8 cellular contexts compared by ENCODE assay signal in genomic region chr7:128104109-128104742, GRCh38.
A peak's percentile ranks its signal among the peaks of the same experiment; 100 is the strongest.
DNase-seq lines count a peak whose midpoint lies in the region; ATAC-seq and TF ChIP-seq lines count a peak whose summit lies in the region.

No MANE protein-coding gene starts in this region.

- intact Hi-C loops in CD4-positive, alpha-beta memory T cell (cut with micrococcal nuclease): no loop called here
- intact Hi-C loops in psoas muscle (cut with DNase I): no loop called here

- H3K9me3 ChIP-seq in CD4-positive, alpha-beta memory T cell (ENCODE audit: control insufficient read depth in 1 of 2, low read length in 2 of 2): no peaks in the 10 kb centered on the region
- H3K9me3 ChIP-seq in T-helper 17 cell (ENCODE audit: control insufficient read depth, low read length, poor library complexity, severe bottlenecking) (no peaks in the 10 kb centered on the region), psoas muscle (no peaks in the 10 kb centered on the region)

- CTCF ChIA-PET in CD4-positive, alpha-beta memory T cell (lab: Charles Lee; ENCODE audit: partially characterized antibody): interaction anchor here (0.9 to 2.0 kb wide), 3 partner anchors 11 to 32 kb away, joined by 4 to 7 read pairs (median 6); no protein-coding TSS in a partner anchor

- no peaks in the 10 kb centered on the region for H3K27me3 Mint-ChIP-seq in CD4-positive, alpha-beta memory T cell
- no peaks in the 10 kb centered on the region for H3K27me3 Mint-ChIP-seq in T-helper 17 cell

- peak in 2 of 5 donors; percentile 18 to 21 for DNase-seq in CD4-positive, alpha-beta memory T cell
- no peak for DNase-seq in T-helper 17 cell
- peak; percentile 18 for DNase-seq in fibroblast of villous mesenchyme (ENCODE audit: low read depth)
- DNase-seq in psoas muscle: peak; percentile 33 to 65
- DNase-seq in SKM-1 treated with dmso at 0.1 percent for 144 hours (lab: John Stamatoyannopoulos, UW; ENCODE audit: unreplicated experiment): no peak
- DNase-seq in HUDEP-2 (lab: John Stamatoyannopoulos, UW; ENCODE audit: unreplicated experiment in 76 of 76): no peak

- peak overlapping the region; percentile 79 to 91 (median 86) for H3K4me3 Mint-ChIP-seq in CD4-positive, alpha-beta memory T cell
- H3K4me3 Mint-ChIP-seq in T-helper 17 cell: peak overlapping the region; percentile 88

- peaks cover 0 to 8% (median 0%) of the 10 kb centered on the region in 8 donors for H3K9me3 Mint-ChIP-seq in CD4-positive, alpha-beta memory T cell

- H3K4me1 Mint-ChIP-seq in CD4-positive, alpha-beta memory T cell: peaks cover 31 to 75% (median 57%) of the 10 kb centered on the region in 4 donors
- H3K4me1 Mint-ChIP-seq in T-helper 17 cell: peaks cover 29% of the 10 kb centered on the region

- no peak for TF ChIP-seq CTCF in fibroblast of villous mesenchyme (IDR thresholded peaks at IDR 0.05; ENCODE audit: insufficient read depth, low read depth, low read length)
- TF ChIP-seq CTCF in psoas muscle (IDR thresholded peaks at IDR 0.05): no peak

- no peaks in the 10 kb centered on the region for H3K36me3 Mint-ChIP-seq in CD4-positive, alpha-beta memory T cell
- H3K36me3 Mint-ChIP-seq in T-helper 17 cell (ENCODE audit: low read depth): no peaks in the 10 kb centered on the region

- no peak overlapping the region for H3K27ac ChIP-seq in CD4-positive, alpha-beta memory T cell (ENCODE audit: low read depth, low read length)
- no peak overlapping the region for H3K27ac ChIP-seq in psoas muscle

- H3K4me3 ChIP-seq in CD4-positive, alpha-beta memory T cell (ENCODE audit: low read length in 2 of 2): peak overlapping the region in 1 of 2 donors; percentile 45
- H3K4me3 ChIP-seq in fibroblast of villous mesenchyme (ENCODE audit: low read depth, low read length) (peak overlapping the region; percentile 50), psoas muscle (peak overlapping the region; percentile 53)

- H3K4me1 ChIP-seq in CD4-positive, alpha-beta memory T cell (ENCODE audit: insufficient read depth, low read length): peaks cover 31% of the 10 kb centered on the region
- H3K4me1 ChIP-seq in psoas muscle: no peaks in the 10 kb centered on the region

- ATAC-seq in GM21447 (IDR thresholded peaks at IDR 0.05; ENCODE audit: unreplicated experiment): peak; percentile 9
- peak; percentile 32 for ATAC-seq in T-helper 17 cell
- ATAC-seq in psoas muscle: peak; percentile 16 to 52 (median 30)
- no peak for ATAC-seq in GM18861 (IDR thresholded peaks at IDR 0.05; ENCODE audit: unreplicated experiment)

- H3K27me3 ChIP-seq in CD4-positive, alpha-beta memory T cell (ENCODE audit: insufficient read depth, low read length): no peaks in the 10 kb centered on the region
- peaks cover 0 to 27% (median 11%) of the 10 kb centered on the region in 3 donors for H3K27me3 ChIP-seq in psoas muscle (ENCODE audit: insufficient read depth in 3 of 3, low read length in 2 of 3)

- WGBS in psoas muscle, 3 donors: 0 to 1% (median 1%) methylated on average over 39 to 58 of the region's 58 CpGs

- H3K27ac Mint-ChIP-seq in CD4-positive, alpha-beta memory T cell: peak overlapping the region in 2 of 7 donors; percentile 72 to 93
- H3K27ac Mint-ChIP-seq in T-helper 17 cell: peak overlapping the region; percentile 69

- POLR2A ChIA-PET in CD4-positive, alpha-beta memory T cell (lab: Charles Lee; ENCODE audit: partially characterized antibody): interaction anchor here (0.9 kb wide), 1 partner anchor 31 kb away, joined by 3 read pairs; no protein-coding TSS in a partner anchor

- H3K36me3 ChIP-seq in CD4-positive, alpha-beta memory T cell (ENCODE audit: insufficient read depth, low read length): no peaks in the 10 kb centered on the region
- no peaks in the 10 kb centered on the region for H3K36me3 ChIP-seq in psoas muscle (ENCODE audit: insufficient read depth in 1 of 2, low read depth in 1 of 2)

Comparison
In these comparisons a context has a peak if more than half of its experiments do, and no peak if none do; other contexts are left out.
1. DNase-seq: peak in fibroblast of villous mesenchyme (single experiment) and psoas muscle (2 of 2); none in T-helper 17 cell (0 of 3), SKM-1 treated with dmso at 0.1 percent for 144 hours (single experiment) and HUDEP-2 (0 of 76).